ENCODE assay signal across 21 cellular contexts in the genomic region with DNA sequence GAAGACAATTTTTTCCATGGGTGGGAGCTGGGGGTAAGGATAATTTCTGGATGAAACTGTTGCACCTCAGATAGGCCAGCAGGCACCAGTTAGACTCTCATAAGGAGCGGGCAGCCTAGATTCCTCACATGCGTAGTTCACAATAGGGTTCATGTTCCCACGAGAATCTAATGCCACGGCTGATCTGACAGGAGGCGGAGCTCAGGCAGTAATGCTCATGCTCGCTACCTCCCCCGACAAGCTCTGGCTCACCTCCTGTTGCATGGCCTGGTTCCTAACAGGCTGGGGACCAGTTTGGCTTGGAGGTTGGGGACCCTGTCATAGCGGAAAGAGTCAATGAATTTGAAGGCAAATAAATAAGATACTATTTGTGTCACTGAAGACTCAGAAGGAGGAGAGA.
"Had no signal": no experiment of that assay in that cellular context is flagged by ENCODE, and none has a peak within 500 bp of the region (broad histone marks: within the 10 kb centered on the region; RNA-seq: fewer than 3 reads in every experiment).

No MANE protein-coding gene starts in this region.

- DNase-seq: activated CD4-positive, alpha-beta T cell treated with anti-CD3 and anti-CD28 coated beads for 48 hours; activated CD4-positive, alpha-beta T cell treated with anti-CD3 and anti-CD28 coated beads, Interleukin-2, amount 50 U/mL, for 4 hours; activated CD4-positive, CD25-positive, alpha-beta regulatory T cell treated with anti-CD3 and anti-CD28 coated beads, Interleukin-2, amount 50 U/mL, for 72 hours; activated CD8-positive, alpha-beta memory T cell treated with anti-CD3 and anti-CD28 coated beads, Interleukin-2, amount 50 U/mL, for 48 hours; activated CD8-positive, alpha-beta T cell treated with anti-CD3 and anti-CD28 coated beads, Interleukin-2, amount 10 ng/mL, durations not matched to agents 7 days and 5 days; activated T-cell treated with anti-CD3 and anti-CD28 coated beads, Interleukin-2, amount 50 U/mL, for 1 hour; brain microvascular endothelial cell; Karpas-422; MM.1S; NCI-H1105; NCI-H187 treated with DMSO at 0.1 percent for 48 hours; NCI-H2081 treated with DMSO at 0.1 percent for 48 hours; NCI-H774; Peyer's patch; Right ventricle myocardium superior had no signal

- H3K4me1 Mint-ChIP-seq: activated naive CD4-positive, alpha-beta T cell treated with anti-CD3 and anti-CD28 coated beads, Interleukin-2, amount 50 U/mL, for 24 hours had no signal

- H3K9me3 ChIP-seq: SJSA1 had no signal

- H3K27ac Mint-ChIP-seq: activated CD8-positive, alpha-beta T cell treated with anti-CD3 and anti-CD28 coated beads, Interleukin-2, amount 10 ng/mL, durations not matched to agents 7 days and 5 days; activated naive CD4-positive, alpha-beta T cell treated with anti-CD3 and anti-CD28 coated beads, Interleukin-2, amount 50 U/mL, for 24 hours; T-helper 1 cell treated with Interleukin-12 subunit alpha and Interleukin-12 subunit beta and Interleukin-4 antibody, amounts not matched to agents 30 μg/mL and 1 μg/mL, for 36 hours had no signal

- H3K4me3 ChIP-seq: cardiac muscle cell, K562, Peyer's patch, SJSA1 had no signal

- H3K27ac ChIP-seq: brain microvascular endothelial cell, cardiac muscle cell, Peyer's patch, RWPE1, SJSA1 had no signal

- H3K36me3 ChIP-seq: brain microvascular endothelial cell, SJSA1 had no signal

- H3K27me3 ChIP-seq: brain microvascular endothelial cell, cardiac muscle cell, Peyer's patch, SJSA1 had no signal

- H3K9me3 Mint-ChIP-seq: activated naive CD4-positive, alpha-beta T cell treated with anti-CD3 and anti-CD28 coated beads, Interleukin-2, amount 50 U/mL, for 24 hours had no signal

- ATAC-seq: activated CD8-positive, alpha-beta T cell treated with anti-CD3 and anti-CD28 coated beads, Interleukin-2, amount 10 ng/mL, durations not matched to agents 7 days and 5 days had no signal

- H3K4me3 Mint-ChIP-seq: activated CD8-positive, alpha-beta T cell treated with anti-CD3 and anti-CD28 coated beads, Interleukin-2, amount 10 ng/mL, durations not matched to agents 7 days and 5 days; activated naive CD4-positive, alpha-beta T cell treated with anti-CD3 and anti-CD28 coated beads, Interleukin-2, amount 50 U/mL, for 24 hours; T-helper 1 cell treated with Interleukin-12 subunit alpha and Interleukin-12 subunit beta and Interleukin-4 antibody, amounts not matched to agents 30 μg/mL and 1 μg/mL, for 36 hours had no signal

- H3K4me1 ChIP-seq: Peyer's patch, SJSA1 had no signal
